Comparison of ENCODE assay signal across 1 cellular context in the genomic region with DNA sequence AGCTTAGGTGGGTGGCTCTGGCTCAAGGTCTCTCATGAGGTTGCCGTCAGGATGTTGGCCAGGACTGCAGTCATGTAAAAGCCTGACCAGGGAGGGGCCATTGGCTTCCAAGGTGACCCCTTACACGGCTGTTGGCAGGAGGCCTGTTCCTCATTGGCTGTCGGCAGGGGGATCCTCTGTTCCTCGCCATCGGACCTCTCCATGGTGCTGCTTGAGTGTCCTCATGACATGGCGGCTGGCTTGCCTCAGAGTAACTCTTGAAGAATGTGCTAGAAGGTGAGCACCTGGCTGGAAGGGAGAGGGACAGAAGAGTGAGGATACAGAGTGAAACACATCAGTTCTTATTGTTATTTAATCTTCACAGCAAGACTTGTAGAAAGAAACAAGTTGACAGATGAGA.
TF ChIP-seq lines count a peak whose summit lies in the region.

No MANE protein-coding gene starts in this region.

TF ChIP-seq in K562, 482 proteins besides CTCF, POLR2A, EP300 and RAD21:
- TF ChIP-seq EHMT2 (IDR thresholded peaks at IDR 0.05), result peak; percentile 89
- no peak for TF ChIP-seq SIN3A (IDR thresholded peaks at IDR 0.05; ENCODE audit: borderline replicate concordance in 2 of 2, control insufficient read depth in 1 of 2, low read depth in 2 of 2, low read length in 2 of 2)
- no peak for TF ChIP-seq XRCC3 (IDR thresholded peaks at IDR 0.05)
- TF ChIP-seq GATAD2B (IDR thresholded peaks at IDR 0.05; ENCODE audit: borderline replicate concordance), result no peak
- no peak for TF ChIP-seq BRD9 (IDR thresholded peaks at IDR 0.05; ENCODE audit: low read depth, partially characterized antibody)
- no peak for TF ChIP-seq PCBP1 (IDR thresholded peaks at IDR 0.05; ENCODE audit: low read depth, low read length, poor library complexity, severe bottlenecking)
- TF ChIP-seq MGA (IDR thresholded peaks at IDR 0.05), result no peak
- TF ChIP-seq HMG20B (CRISPR knock-in tag; IDR thresholded peaks at IDR 0.05), result no peak
- no peak for TF ChIP-seq SRSF1 (IDR thresholded peaks at IDR 0.05; ENCODE audit: low read depth, low read length)
- TF ChIP-seq, protein P1, sequence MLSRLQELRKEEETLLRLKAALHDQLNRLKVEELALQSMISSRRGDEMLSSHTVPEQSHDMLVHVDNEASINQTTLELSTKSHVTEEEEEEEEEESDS (CRISPR knock-in tag; IDR thresholded peaks at IDR 0.05), result no peak
- TF ChIP-seq YY1 (IDR thresholded peaks at IDR 0.05; ENCODE audit: borderline replicate concordance in 1 of 3, control insufficient read depth in 1 of 3, extremely low read depth in 1 of 3, insufficient read depth in 3 of 3, insufficient read length in 1 of 3, insufficient replicate concordance in 2 of 3, low read depth in 1 of 3, low read length in 2 of 3), result peak in 2 of 3 experiments; percentile 34 to 66
- TF ChIP-seq ZNF165 (CRISPR knock-in tag; IDR thresholded peaks at IDR 0.05; ENCODE audit: borderline replicate concordance), result no peak
- no peak for TF ChIP-seq SAP30 (IDR thresholded peaks at IDR 0.05; ENCODE audit: borderline replicate concordance, insufficient read depth, low read depth, low read length, poor library complexity, severe bottlenecking)
- TF ChIP-seq ZNF77 (CRISPR knock-in tag; IDR thresholded peaks at IDR 0.05), result no peak
- no peak for TF ChIP-seq ZNF41 (CRISPR knock-in tag; conservative IDR thresholded peaks at IDR 0.05)
- TF ChIP-seq BMI1 (IDR thresholded peaks at IDR 0.05; ENCODE audit: low read length), result no peak
- TF ChIP-seq MTA3 (IDR thresholded peaks at IDR 0.05; ENCODE audit: borderline replicate concordance), result no peak
- TF ChIP-seq RBM14 (IDR thresholded peaks at IDR 0.05; ENCODE audit: borderline replicate concordance, insufficient read depth, low read depth, low read length), result no peak
- peak; percentile 82 for TF ChIP-seq MIER1 (IDR thresholded peaks at IDR 0.05; ENCODE audit: low read depth)
- no peak for TF ChIP-seq ZNF263 (CRISPR knock-in tag; IDR thresholded peaks at IDR 0.05; ENCODE audit: borderline replicate concordance)
- TF ChIP-seq HMG20A (CRISPR knock-in tag; conservative IDR thresholded peaks at IDR 0.05), result no peak
